Comparison of ENCODE assay signal across 1 cellular context in genomic region chr12:62232143-62232729, GRCh38.
TF ChIP-seq lines count a peak whose summit lies in the region.

No MANE protein-coding gene starts in this region.

TF ChIP-seq in K562, 482 proteins besides CTCF, POLR2A, EP300 and RAD21 (continued from another document):
- TF ChIP-seq ASH1L (IDR thresholded peaks at IDR 0.05; ENCODE audit: borderline replicate concordance, low read depth, partially characterized antibody) (peak; percentile 7), RAD51 (IDR thresholded peaks at IDR 0.05; ENCODE audit: borderline replicate concordance, low read depth) (no peak), TBL1XR1 (IDR thresholded peaks at IDR 0.05; ENCODE audit: low read length in 2 of 2) (0 out of 4 replicates have a peak, but pooled peaks of 1 of the 2 experiments have one; percentile 42), EWSR1 (IDR thresholded peaks at IDR 0.05; ENCODE audit: borderline replicate concordance, low read depth, partially characterized antibody) (no peak), ARNT (IDR thresholded peaks at IDR 0.05) (peak in 1 of 2 experiments; percentile 67; a peak in 1 of 4 replicates), HLTF (IDR thresholded peaks at IDR 0.05) (0 out of 2 replicates have a peak, but pooled peaks have one; percentile 40), IRF9 (tag; IDR thresholded peaks at IDR 0.05) (no peak), NBN (IDR thresholded peaks at IDR 0.05; ENCODE audit: low read depth) (peak; percentile 82; the same call in 1 of the 2 replicates), RHOXF2B (CRISPR knock-in tag; conservative IDR thresholded peaks at IDR 0.05) (no peak), HDAC1 (IDR thresholded peaks at IDR 0.05) (peak in 1 of 2 experiments; percentile 76; a peak in 2 of 4 replicates), TAL1 (IDR thresholded peaks at IDR 0.05) (peak; percentile 89), TCF3 (CRISPR knock-in tag; IDR thresholded peaks at IDR 0.05) (peak; percentile 66), RNF2 (IDR thresholded peaks at IDR 0.05) (peak; percentile 45), SOX6 (IDR thresholded peaks at IDR 0.05) (peak; percentile 80), ADNP (tag; IDR thresholded peaks at IDR 0.05) (peak; percentile 67), ZNF592 (IDR thresholded peaks at IDR 0.05) (peak; percentile 38; the same call in 1 of the 2 replicates), TRIM24 (IDR thresholded peaks at IDR 0.05) (peak; percentile 88 to 90), RCOR1 (IDR thresholded peaks at IDR 0.05; ENCODE audit: borderline replicate concordance in 1 of 2, low read depth in 2 of 2, low read length in 2 of 2) (peak in 1 of 2 experiments; percentile 53; a peak in 1 of 4 replicates), MEIS2 (IDR thresholded peaks at IDR 0.05; ENCODE audit: partially characterized antibody) (peak; percentile 65), DPF2 (IDR thresholded peaks at IDR 0.05) (peak; percentile 96), ARID1B (IDR thresholded peaks at IDR 0.05) (peak; percentile 96), CBFA2T3 (IDR thresholded peaks at IDR 0.05) (peak; percentile 91), CC2D1A (IDR thresholded peaks at IDR 0.05) (peak; percentile 79), CHAMP1 (IDR thresholded peaks at IDR 0.05) (peak; percentile 87)
